ENCODE assay signal across 23 cellular contexts in the genomic region with DNA sequence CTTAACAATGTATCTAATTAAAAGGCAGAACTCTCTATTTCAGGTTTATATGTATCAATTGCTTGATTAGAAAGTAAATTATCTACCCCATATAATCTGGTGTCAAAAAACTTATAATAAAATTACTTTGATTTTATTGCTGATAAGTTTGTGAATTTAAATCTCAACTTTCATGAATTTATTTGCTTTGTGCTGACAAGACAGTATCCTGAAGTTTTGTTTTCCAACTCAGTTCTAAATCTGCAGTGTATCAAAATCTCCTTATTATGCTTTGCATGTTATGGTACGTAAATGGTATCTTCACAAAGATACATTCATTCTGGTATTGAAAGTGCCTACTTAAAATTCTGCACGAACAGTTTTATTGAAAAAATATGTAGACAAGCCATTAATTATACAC.
DNase-seq lines count a peak whose midpoint lies in the region; ATAC-seq, FAIRE-seq and TF ChIP-seq lines count a peak whose summit lies in the region.
"Had no signal": no experiment of that assay in that cellular context is flagged by ENCODE, and none has a peak within 500 bp of the region (broad histone marks: within the 10 kb centered on the region; RNA-seq: fewer than 3 reads in every experiment).

No MANE protein-coding gene starts in this region.

- H3K27me3 ChIP-seq in IMR-90 (ENCODE audit: control insufficient read depth, insufficient read depth, low read length) = no peaks in the 10 kb centered on the region
- no peaks in the 10 kb centered on the region for H3K27me3 ChIP-seq in small intestine (ENCODE audit: control insufficient read depth in 2 of 2, insufficient read depth in 2 of 2, low read length in 2 of 2)
- H3K27me3 ChIP-seq: BLaER1 had no signal

- CTCF ChIA-PET in IMR-90 (lab: Yijun Ruan, JAX) = no interaction called here
- CTCF ChIA-PET in MCF 10A (lab: Yijun Ruan, JAX) = no interaction called here

- no CpG with 5 or more reads among the region's 2 CpGs for WGBS in IMR-90 (ENCODE audit: extremely low coverage in 2 of 2, insufficient read length in 1 of 2), 2 experiments
- 47 to 62% (median 53%) methylated on average over 2 of the region's 2 CpGs for WGBS in small intestine, 3 donors

- in situ Hi-C loops in IMR-90 (cut with MboI; ENCODE audit: low sequenced_read_pairs) = no loop called here

- H2BK20ac ChIP-seq in IMR-90 (ENCODE audit: low read depth, low read length) = no peak overlapping the region

- no peaks in the 10 kb centered on the region for H3K9me1 ChIP-seq in IMR-90 (ENCODE audit: insufficient read depth, low read length)

- H3K36me3 ChIP-seq in IMR-90 (ENCODE audit: control insufficient read depth, insufficient read depth, low read length) (no peaks in the 10 kb centered on the region), small intestine (ENCODE audit: control insufficient read depth in 2 of 2, insufficient read depth in 2 of 2, low read length in 2 of 2) (no peaks in the 10 kb centered on the region)
- H3K36me3 ChIP-seq: BLaER1 had no signal

- no peak for TF ChIP-seq RAD21 in IMR-90 (IDR thresholded peaks at IDR 0.05; ENCODE audit: low read length)

- no peak for TF ChIP-seq CTCF in IMR-90 (conservative IDR thresholded peaks at IDR 0.05; ENCODE audit: low read depth, low read length)
- TF ChIP-seq CTCF in MCF 10A (IDR thresholded peaks at IDR 0.05; ENCODE audit: unreplicated experiment) = no peak

- no peak overlapping the region for H3K4me2 ChIP-seq in IMR-90 (ENCODE audit: low read depth, low read length)
- H3K4me2 ChIP-seq: BLaER1, GM23338 had no signal

- H2BK15ac ChIP-seq in IMR-90 (ENCODE audit: low read depth, low read length) = no peak overlapping the region

- no peak for DNase-seq in IMR-90
- no peak for DNase-seq in small intestine
- no peak for DNase-seq in MCF 10A (ENCODE audit: unreplicated experiment)
- DNase-seq: 8988T; CD4-positive, CD25-positive, alpha-beta regulatory T cell; CD8-positive, alpha-beta T cell; DMS 273 treated with DMSO at 0.1 percent for 48 hours; DMS79; EL; GDM1; H9 had no signal

- no peak overlapping the region for H3K14ac ChIP-seq in IMR-90 (replicated peaks; ENCODE audit: low read depth, low read length)

- H3K18ac ChIP-seq in IMR-90 (ENCODE audit: low read depth, low read length) = no peak overlapping the region

- dilution Hi-C loops in IMR-90 (cut with HindIII; ENCODE audit: low sequenced_read_pairs, unreplicated experiment) = no loop called here

- ATAC-seq in IMR-90 (ENCODE audit: low read depth) (no peak), GM18498 (IDR thresholded peaks at IDR 0.05; ENCODE audit: unreplicated experiment) (no peak), GM18870 (IDR thresholded peaks at IDR 0.05; ENCODE audit: unreplicated experiment) (no peak)
- ATAC-seq: CD8-positive, alpha-beta T cell; GM12878; GM23338; HCT116 had no signal

- FAIRE-seq in A204.1 (lab: Jason Lieb, UNC) (peak; percentile 32), endometrium (lab: Jason Lieb, UNC) (peak; percentile 77), small intestine (lab: Jason Lieb, UNC) (peak; percentile 33)
- FAIRE-seq: D721Med, GM12878, GM18507 had no signal

- no peak overlapping the region for H4K91ac ChIP-seq in IMR-90 (ENCODE audit: insufficient read depth, low read depth, low read length)

- no peaks in the 10 kb centered on the region for H3K27me3 Mint-ChIP-seq in MCF 10A (ENCODE audit: insufficient read depth, unreplicated experiment)
- H3K27me3 Mint-ChIP-seq: B cell; CD4-positive, CD25-positive, alpha-beta regulatory T cell had no signal

- no peak overlapping the region for H3K4me3 ChIP-seq in IMR-90 (ENCODE audit: insufficient read depth, low read depth, low read length)
- H3K4me3 ChIP-seq in small intestine (ENCODE audit: low read depth in 1 of 2, low read length in 2 of 2) = no peak overlapping the region
- H3K4me3 ChIP-seq: BLaER1, GM12878, GM23338 had no signal

- no peak overlapping the region for H2AK5ac ChIP-seq in IMR-90 (ENCODE audit: low read depth, low read length)

- H3K36me3 Mint-ChIP-seq in MCF 10A (ENCODE audit: insufficient read depth, unreplicated experiment) = no peaks in the 10 kb centered on the region
- H3K36me3 Mint-ChIP-seq: CD4-positive, CD25-positive, alpha-beta regulatory T cell; CD8-positive, alpha-beta T cell had no signal

- no peaks in the 10 kb centered on the region for H3K79me1 ChIP-seq in IMR-90 (ENCODE audit: low read depth in 1 of 2, low read length in 2 of 2)

- H3K4me1 ChIP-seq in IMR-90 (ENCODE audit: control insufficient read depth, insufficient read depth, low read length) = no peaks in the 10 kb centered on the region
- H3K4me1 ChIP-seq in small intestine (ENCODE audit: control insufficient read depth in 2 of 2, insufficient read depth in 1 of 2, low read depth in 1 of 2, low read length in 1 of 2) = no peaks in the 10 kb centered on the region
- H3K4me1 ChIP-seq: BLaER1 had no signal

- POLR2A ChIA-PET in IMR-90 (lab: Charles Lee; ENCODE audit: unreplicated experiment) = no interaction called here
- POLR2A ChIA-PET in MCF 10A (lab: Yijun Ruan, JAX) = no interaction called here

- no peaks in the 10 kb centered on the region for H3K4me1 Mint-ChIP-seq in MCF 10A (ENCODE audit: insufficient read depth, unreplicated experiment)
- H3K4me1 Mint-ChIP-seq: B cell; CD4-positive, CD25-positive, alpha-beta regulatory T cell had no signal

- H2AFZ ChIP-seq in IMR-90 (replicated peaks; ENCODE audit: low read length, poor library complexity) = no peak overlapping the region
- H2AFZ ChIP-seq: GM23338 had no signal

- BruUV-seq in IMR-90 (replicated peaks; lab: Mats Ljungman, UMichigan) = no TSS peak
- no TSS peak for BruUV-seq in MCF 10A (replicated peaks; lab: Mats Ljungman, UMichigan)

- no peak overlapping the region for H3K4ac ChIP-seq in IMR-90 (ENCODE audit: low read depth, low read length)

- no peak for TF ChIP-seq POLR2A in IMR-90 (IDR thresholded peaks at IDR 0.05; ENCODE audit: low read depth, low read length)

- no peak overlapping the region for H3K27ac Mint-ChIP-seq in MCF 10A (ENCODE audit: low read depth, unreplicated experiment)
- H3K27ac Mint-ChIP-seq: B cell; CD4-positive, CD25-positive, alpha-beta regulatory T cell; CD8-positive, alpha-beta T cell; GM23338; H9 had no signal

- no peaks in the 10 kb centered on the region for H3K9me3 Mint-ChIP-seq in MCF 10A (ENCODE audit: unreplicated experiment)

- H3K23ac ChIP-seq in IMR-90 (ENCODE audit: low read depth, low read length) = no peak overlapping the region

- no peak overlapping the region for H3K56ac ChIP-seq in IMR-90 (ENCODE audit: extremely low read depth, insufficient read depth, low read length)

- no peaks in the 10 kb centered on the region for H4K20me1 ChIP-seq in IMR-90 (ENCODE audit: insufficient read depth, low read length)
- H4K20me1 ChIP-seq: BLaER1 had no signal

- H3K4me3 Mint-ChIP-seq in MCF 10A (ENCODE audit: unreplicated experiment) = no peak overlapping the region
- H3K4me3 Mint-ChIP-seq: B cell; CD4-positive, CD25-positive, alpha-beta regulatory T cell; CD8-positive, alpha-beta T cell; GM23338; H9 had no signal

- H3K9me3 ChIP-seq in IMR-90 (ENCODE audit: control insufficient read depth, insufficient read depth, low read length) = no peaks in the 10 kb centered on the region
- H3K9me3 ChIP-seq in small intestine (ENCODE audit: control insufficient read depth, low read depth) = no peaks in the 10 kb centered on the region
- H3K9me3 ChIP-seq: BLaER1 had no signal

- no peak overlapping the region for H4K8ac ChIP-seq in IMR-90 (ENCODE audit: low read depth in 2 of 2, low read length in 2 of 2)

- no peak overlapping the region for H2BK5ac ChIP-seq in IMR-90 (ENCODE audit: low read depth, low read length, poor library complexity, severe bottlenecking)

- H2BK120ac ChIP-seq in IMR-90 (ENCODE audit: low read depth, low read length) = no peak overlapping the region

- intact Hi-C loops in IMR-90 (cut with micrococcal nuclease) (no loop called here), MCF 10A (cut with micrococcal nuclease) (no loop called here)

- H3K27ac ChIP-seq in IMR-90 (ENCODE audit: insufficient read depth, low read length) = no peak overlapping the region
- H3K27ac ChIP-seq in small intestine (ENCODE audit: low read depth in 1 of 2, low read length in 1 of 2) = no peak overlapping the region
- H3K27ac ChIP-seq: BLaER1, C4-2B had no signal

- no peak overlapping the region for H3K9ac ChIP-seq in IMR-90 (ENCODE audit: low read depth, low read length)
- H3K9ac ChIP-seq: BLaER1 had no signal

- no peak overlapping the region for H4K5ac ChIP-seq in IMR-90 (ENCODE audit: low read depth, low read length)

- no peak overlapping the region for H2AK9ac ChIP-seq in IMR-90 (replicated peaks; ENCODE audit: low read depth, low read length, poor library complexity)

TF ChIP-seq in IMR-90, 13 proteins besides CTCF, POLR2A, EP300 and RAD21:
- TF ChIP-seq NFE2L2 (IDR thresholded peaks at IDR 0.05; ENCODE audit: low read depth, low read length) (no peak), MAFK (IDR thresholded peaks at IDR 0.05; ENCODE audit: low read depth, low read length) (peak; percentile 81)
